Comparison of ENCODE assay signal across 2 cellular contexts in genomic region chr19:1645299-1645698, GRCh38.
TF ChIP-seq lines count a peak whose summit lies in the region.

No MANE protein-coding gene starts in this region.

TF ChIP-seq in IMR-90, 13 proteins besides CTCF, POLR2A, EP300 and RAD21:
- TF ChIP-seq FOS (IDR thresholded peaks at IDR 0.05; ENCODE audit: low read depth, low read length) = no peak

TF ChIP-seq in GM12878, 131 proteins besides CTCF, POLR2A, EP300 and RAD21:
- TF ChIP-seq TCF12 (IDR thresholded peaks at IDR 0.05; ENCODE audit: low read depth, low read length) = no peak
- TF ChIP-seq KLF5 (IDR thresholded peaks at IDR 0.05; ENCODE audit: partially characterized antibody) = no peak
- TF ChIP-seq ZNF384 (IDR thresholded peaks at IDR 0.05; ENCODE audit: borderline replicate concordance, low read depth, low read length) = no peak
- TF ChIP-seq HDAC6 (IDR thresholded peaks at IDR 0.05; ENCODE audit: unreplicated experiment) = no peak
- TF ChIP-seq SREBF2 (IDR thresholded peaks at IDR 0.05; ENCODE audit: low read length) = no peak
- no peak for TF ChIP-seq ATF2 (IDR thresholded peaks at IDR 0.05; ENCODE audit: low read length)
- TF ChIP-seq ZNF24 (IDR thresholded peaks at IDR 0.05) = no peak
- no peak for TF ChIP-seq E2F4 (IDR thresholded peaks at IDR 0.05; ENCODE audit: low read depth, low read length)
- no peak for TF ChIP-seq CEBPB (IDR thresholded peaks at IDR 0.05; ENCODE audit: borderline replicate concordance in 1 of 2, low read depth in 2 of 2, low read length in 2 of 2)
- no peak for TF ChIP-seq SMARCA5 (IDR thresholded peaks at IDR 0.05)
TF ChIP-seq in GM12878: peak in this region for 0.
